ENCODE assay signal across 1 cellular context in the genomic region with DNA sequence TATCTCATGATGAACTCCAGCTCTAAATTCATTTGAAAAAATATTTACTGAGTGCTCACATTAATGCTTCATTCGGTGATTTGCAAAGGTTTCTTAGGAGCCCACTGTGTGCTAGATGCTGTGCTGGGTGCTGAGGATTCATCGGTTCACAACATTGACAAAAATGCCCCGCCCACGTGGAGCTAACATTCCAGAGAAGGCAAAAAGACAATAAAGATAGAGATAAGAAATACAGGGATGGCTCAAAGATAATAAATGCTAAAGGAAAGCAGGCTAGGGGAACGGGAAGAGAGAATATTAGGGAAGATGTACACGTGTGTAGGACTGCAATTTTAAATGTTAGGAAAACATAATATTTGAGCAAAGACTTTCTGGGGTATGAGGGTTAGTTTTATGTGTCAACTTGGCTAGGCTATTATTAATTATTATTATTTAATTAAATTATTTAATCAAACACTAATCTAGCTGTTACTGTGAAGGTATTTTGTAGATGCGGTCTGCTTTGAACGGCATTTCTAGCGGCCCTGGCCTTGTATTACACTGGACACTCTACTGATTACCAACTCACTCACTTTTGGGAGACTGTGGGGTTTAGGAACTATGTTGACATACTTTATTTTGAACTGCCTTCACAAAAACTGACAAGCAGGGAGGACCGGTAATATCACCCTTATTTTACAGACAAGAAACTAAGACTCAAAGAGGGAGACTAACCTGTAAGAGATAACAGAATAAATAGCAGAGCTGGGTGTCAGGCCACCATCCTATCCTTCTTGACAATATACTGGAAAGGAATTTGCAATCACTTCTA.
TF ChIP-seq lines count a peak whose summit lies in the region.

No MANE protein-coding gene starts in this region.

TF ChIP-seq in K562, 482 proteins besides CTCF, POLR2A, EP300 and RAD21 (continued from another document):
- TF ChIP-seq BRD9 (IDR thresholded peaks at IDR 0.05; ENCODE audit: low read depth, partially characterized antibody) (no peak), HEY1 (CRISPR knock-in tag; IDR thresholded peaks at IDR 0.05; ENCODE audit: borderline replicate concordance) (no peak), PRDM10 (IDR thresholded peaks at IDR 0.05; ENCODE audit: partially characterized antibody) (no peak), SIRT6 (IDR thresholded peaks at IDR 0.05; ENCODE audit: low read depth, low read length) (no peak), ZBTB49 (CRISPR knock-in tag; IDR thresholded peaks at IDR 0.05; ENCODE audit: borderline replicate concordance) (no peak), ARID2 (IDR thresholded peaks at IDR 0.05) (no peak), ARNT (IDR thresholded peaks at IDR 0.05) (no peak), SOX6 (IDR thresholded peaks at IDR 0.05) (peak; percentile 64; the same call in 1 of the 2 replicates), ZKSCAN1 (IDR thresholded peaks at IDR 0.05; ENCODE audit: low read depth, low read length) (0 out of 2 replicates have a peak, but pooled peaks have one; percentile 30), SRSF1 (IDR thresholded peaks at IDR 0.05; ENCODE audit: low read depth, low read length) (no peak), ZFP30 (CRISPR knock-in tag; IDR thresholded peaks at IDR 0.05; ENCODE audit: borderline replicate concordance) (no peak), CHAMP1 (IDR thresholded peaks at IDR 0.05) (no peak), MAFG (tag; conservative IDR thresholded peaks at IDR 0.05) (no peak), CTBP1 (IDR thresholded peaks at IDR 0.05; ENCODE audit: borderline replicate concordance) (peak; percentile 27; the same call in 1 of the 2 replicates), ZNF253 (CRISPR knock-in tag; conservative IDR thresholded peaks at IDR 0.05) (no peak), MNT (conservative IDR thresholded peaks at IDR 0.05) (peak in 1 of 2 experiments; percentile 57; a peak in 2 of 4 replicates), EGR1 (conservative IDR thresholded peaks at IDR 0.05) (peak; percentile 44; the same call in 1 of the 2 replicates), SAP30 (IDR thresholded peaks at IDR 0.05; ENCODE audit: borderline replicate concordance, insufficient read depth, low read depth, low read length, poor library complexity, severe bottlenecking) (no peak), ELF4 (CRISPR knock-in tag; IDR thresholded peaks at IDR 0.05) (no peak), ZNF778 (CRISPR knock-in tag; IDR thresholded peaks at IDR 0.05) (no peak), RUNX1 (IDR thresholded peaks at IDR 0.05; ENCODE audit: low read depth) (no peak), ZBTB26 (CRISPR knock-in tag; IDR thresholded peaks at IDR 0.05) (no peak), ZFX (CRISPR knock-in tag; IDR thresholded peaks at IDR 0.05) (no peak), ZNF589 (CRISPR knock-in tag; IDR thresholded peaks at IDR 0.05; ENCODE audit: low read depth) (0 out of 2 replicates have a peak, but pooled peaks have one; percentile 15), JUND (IDR thresholded peaks at IDR 0.05; ENCODE audit: borderline replicate concordance, low read depth, low read length) (no peak), JUND (tag; IDR thresholded peaks at IDR 0.05; ENCODE audit: borderline replicate concordance, low read depth, low read length) (0 out of 3 replicates have a peak, but pooled peaks have one; percentile 1), SREBF2 (CRISPR knock-in tag; IDR thresholded peaks at IDR 0.05) (no peak), ZNF695 (CRISPR knock-in tag; IDR thresholded peaks at IDR 0.05) (no peak), E2F3 (CRISPR knock-in tag; IDR thresholded peaks at IDR 0.05) (no peak), ZNF639 (CRISPR knock-in tag; conservative IDR thresholded peaks at IDR 0.05 in 1 of 2, IDR thresholded peaks at IDR 0.05 in 1 of 2) (no peak)
- TF ChIP-seq, protein P1, sequence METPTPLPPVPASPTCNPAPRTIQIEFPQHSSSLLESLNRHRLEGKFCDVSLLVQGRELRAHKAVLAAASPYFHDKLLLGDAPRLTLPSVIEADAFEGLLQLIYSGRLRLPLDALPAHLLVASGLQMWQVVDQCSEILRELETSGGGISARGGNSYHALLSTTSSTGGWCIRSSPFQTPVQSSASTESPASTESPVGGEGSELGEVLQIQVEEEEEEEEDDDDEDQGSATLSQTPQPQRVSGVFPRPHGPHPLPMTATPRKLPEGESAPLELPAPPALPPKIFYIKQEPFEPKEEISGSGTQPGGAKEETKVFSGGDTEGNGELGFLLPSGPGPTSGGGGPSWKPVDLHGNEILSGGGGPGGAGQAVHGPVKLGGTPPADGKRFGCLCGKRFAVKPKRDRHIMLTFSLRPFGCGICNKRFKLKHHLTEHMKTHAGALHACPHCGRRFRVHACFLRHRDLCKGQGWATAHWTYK (CRISPR knock-in tag; IDR thresholded peaks at IDR 0.05): no peak
- TF ChIP-seq, protein P2, sequence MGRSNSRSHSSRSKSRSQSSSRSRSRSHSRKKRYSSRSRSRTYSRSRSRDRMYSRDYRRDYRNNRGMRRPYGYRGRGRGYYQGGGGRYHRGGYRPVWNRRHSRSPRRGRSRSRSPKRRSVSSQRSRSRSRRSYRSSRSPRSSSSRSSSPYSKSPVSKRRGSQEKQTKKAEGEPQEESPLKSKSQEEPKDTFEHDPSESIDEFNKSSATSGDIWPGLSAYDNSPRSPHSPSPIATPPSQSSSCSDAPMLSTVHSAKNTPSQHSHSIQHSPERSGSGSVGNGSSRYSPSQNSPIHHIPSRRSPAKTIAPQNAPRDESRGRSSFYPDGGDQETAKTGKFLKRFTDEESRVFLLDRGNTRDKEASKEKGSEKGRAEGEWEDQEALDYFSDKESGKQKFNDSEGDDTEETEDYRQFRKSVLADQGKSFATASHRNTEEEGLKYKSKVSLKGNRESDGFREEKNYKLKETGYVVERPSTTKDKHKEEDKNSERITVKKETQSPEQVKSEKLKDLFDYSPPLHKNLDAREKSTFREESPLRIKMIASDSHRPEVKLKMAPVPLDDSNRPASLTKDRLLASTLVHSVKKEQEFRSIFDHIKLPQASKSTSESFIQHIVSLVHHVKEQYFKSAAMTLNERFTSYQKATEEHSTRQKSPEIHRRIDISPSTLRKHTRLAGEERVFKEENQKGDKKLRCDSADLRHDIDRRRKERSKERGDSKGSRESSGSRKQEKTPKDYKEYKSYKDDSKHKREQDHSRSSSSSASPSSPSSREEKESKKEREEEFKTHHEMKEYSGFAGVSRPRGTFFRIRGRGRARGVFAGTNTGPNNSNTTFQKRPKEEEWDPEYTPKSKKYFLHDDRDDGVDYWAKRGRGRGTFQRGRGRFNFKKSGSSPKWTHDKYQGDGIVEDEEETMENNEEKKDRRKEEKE (IDR thresholded peaks at IDR 0.05; ENCODE audit: borderline replicate concordance in 1 of 2, control insufficient read depth in 1 of 2, low read depth in 2 of 2, low read length in 1 of 2): no peak
- TF ChIP-seq, protein P3, sequence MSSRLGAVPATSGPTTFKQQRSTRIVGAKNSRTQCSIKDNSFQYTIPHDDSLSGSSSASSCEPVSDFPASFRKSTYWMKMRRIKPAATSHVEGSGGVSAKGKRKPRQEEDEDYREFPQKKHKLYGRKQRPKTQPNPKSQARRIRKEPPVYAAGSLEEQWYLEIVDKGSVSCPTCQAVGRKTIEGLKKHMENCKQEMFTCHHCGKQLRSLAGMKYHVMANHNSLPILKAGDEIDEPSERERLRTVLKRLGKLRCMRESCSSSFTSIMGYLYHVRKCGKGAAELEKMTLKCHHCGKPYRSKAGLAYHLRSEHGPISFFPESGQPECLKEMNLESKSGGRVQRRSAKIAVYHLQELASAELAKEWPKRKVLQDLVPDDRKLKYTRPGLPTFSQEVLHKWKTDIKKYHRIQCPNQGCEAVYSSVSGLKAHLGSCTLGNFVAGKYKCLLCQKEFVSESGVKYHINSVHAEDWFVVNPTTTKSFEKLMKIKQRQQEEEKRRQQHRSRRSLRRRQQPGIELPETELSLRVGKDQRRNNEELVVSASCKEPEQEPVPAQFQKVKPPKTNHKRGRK (tag; IDR thresholded peaks at IDR 0.05): no peak
TF ChIP-seq in K562: peak in this region for 9.
